Comparison of ENCODE assay signal across 10 cellular contexts in the genomic region with DNA sequence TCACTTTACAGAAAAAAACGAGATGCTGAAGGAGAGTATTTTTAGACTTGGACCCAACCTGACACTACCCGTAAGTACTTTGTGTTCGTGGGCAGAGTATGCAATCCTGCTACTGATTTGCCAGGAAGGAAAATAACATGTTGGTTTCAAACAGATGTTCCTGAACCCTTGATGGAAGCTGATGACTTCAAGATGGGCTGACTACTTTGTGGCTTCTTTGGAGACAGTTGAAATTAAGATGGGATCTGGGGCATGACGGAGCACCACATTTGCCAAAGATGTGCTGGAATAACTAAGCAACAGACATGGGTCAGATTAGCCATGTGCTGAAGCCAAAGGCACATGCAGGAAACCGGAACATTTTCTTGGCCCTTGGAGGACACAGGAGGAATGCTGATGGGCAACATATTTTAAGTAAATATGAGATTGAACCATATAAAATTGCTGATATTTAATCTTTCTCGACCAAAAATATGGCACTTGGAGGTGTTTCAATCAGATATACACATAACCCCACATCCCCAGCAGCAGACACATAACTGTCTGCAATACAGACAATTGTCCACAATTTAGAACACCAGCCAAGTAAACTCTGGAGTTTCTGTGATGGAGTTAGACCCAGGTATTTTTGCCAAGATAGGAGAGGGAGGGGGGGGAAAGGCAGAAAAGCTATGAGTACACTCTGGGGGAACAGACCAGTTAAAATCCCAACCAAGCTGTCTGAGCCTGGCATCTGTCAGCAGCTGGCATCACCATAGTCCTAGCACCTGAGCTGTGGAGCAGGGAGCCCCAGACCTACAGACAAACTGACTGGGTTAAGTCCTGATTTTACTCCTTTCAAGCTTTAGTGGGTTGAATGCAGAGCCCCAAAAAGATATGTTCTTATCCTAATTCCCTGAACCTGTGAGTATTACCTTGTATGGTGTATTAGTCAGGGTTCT.
DNase-seq lines count a peak whose midpoint lies in the region; ATAC-seq and TF ChIP-seq lines count a peak whose summit lies in the region.
"Had no signal": no experiment of that assay in that cellular context is flagged by ENCODE, and none has a peak within 500 bp of the region (broad histone marks: within the 10 kb centered on the region; RNA-seq: fewer than 3 reads in every experiment).

No MANE protein-coding gene starts in this region.

- peak overlapping the region; percentile 51 for H3K27ac ChIP-seq in GM23248
- peak overlapping the region; percentile 48 to 58 for H3K27ac ChIP-seq in tibial artery
- H3K27ac ChIP-seq: epithelial cell of prostate had no signal

- H2AFZ ChIP-seq in GM23248 = no peak overlapping the region

- H3K4me2 ChIP-seq in GM23248 (ENCODE audit: unreplicated experiment) = peak overlapping the region; percentile 58

- DNase-seq in GM23248 (peak; percentile 91), epidermal melanocyte (ENCODE audit: insufficient read length, low spot score) (peak; percentile 26), inferior parietal cortex (ENCODE audit: extremely low spot score) (peak; percentile 11), tibial artery (peak; percentile 76 to 84), mucosa of descending colon (no peak)
- DNase-seq in stimulated activated CD4-positive, alpha-beta T cell treated with anti-CD3 and anti-CD28 coated beads, Interleukin-4, amount 100 ng/mL, for 1 hour = no peak
- DNase-seq: activated T-cell treated with anti-CD3 and anti-CD28 coated beads, Interleukin-2, amount 50 U/mL, for 1 hour; nucleus accumbens had no signal

- 2% methylated on average over 6 of the region's 6 CpGs for WGBS in GM23248 (ENCODE audit: low coverage in 1 of 2, low lambda C conversion rate in 2 of 2, missing lambda C conversion rate in 2 of 2), 2 experiments

- H4K20me1 ChIP-seq in GM23248 (ENCODE audit: insufficient read depth) = no peaks in the 10 kb centered on the region

- H3F3A ChIP-seq in GM23248 (ENCODE audit: insufficient read depth) = peaks cover 20% of the 10 kb centered on the region

- H3K9ac ChIP-seq in GM23248 = no peak overlapping the region

- no peaks in the 10 kb centered on the region for H3K27me3 ChIP-seq in GM23248 (replicated peaks; ENCODE audit: insufficient read depth)
- H3K27me3 ChIP-seq in tibial artery = no peaks in the 10 kb centered on the region

- H3K4me1 ChIP-seq in GM23248 (ENCODE audit: insufficient read depth) (peaks cover 21% of the 10 kb centered on the region), tibial artery (peaks cover 0 to 24% (median 17%) of the 10 kb centered on the region in 4 donors), mucosa of descending colon (ENCODE audit: low read depth) (no peaks in the 10 kb centered on the region)

- H3K4me3 ChIP-seq in GM23248 = no peak overlapping the region
- H3K4me3 ChIP-seq in tibial artery = no peak overlapping the region
- H3K4me3 ChIP-seq in mucosa of descending colon = no peak overlapping the region

- TF ChIP-seq CTCF in tibial artery (IDR thresholded peaks at IDR 0.05) = no peak
- TF ChIP-seq CTCF in mucosa of descending colon (IDR thresholded peaks at IDR 0.05) = no peak

- in situ Hi-C loops in GM23248 (cut with MboI) = no loop called here

- H3K79me2 ChIP-seq in GM23248 (ENCODE audit: insufficient read depth) = no peaks in the 10 kb centered on the region

- H3K9me3 ChIP-seq in GM23248 (ENCODE audit: low read depth) (no peaks in the 10 kb centered on the region), tibial artery (no peaks in the 10 kb centered on the region), mucosa of descending colon (no peaks in the 10 kb centered on the region)

- intact Hi-C loops in tibial artery (cut with DNase I; ENCODE audit: low total_unique reads) (no loop called here), mucosa of descending colon (cut with DNase I, micrococcal nuclease) (no loop called here)

- H3K36me3 ChIP-seq in GM23248 (ENCODE audit: low read depth) (no peaks in the 10 kb centered on the region), tibial artery (no peaks in the 10 kb centered on the region), mucosa of descending colon (ENCODE audit: low read depth) (no peaks in the 10 kb centered on the region)

- no peaks in the 10 kb centered on the region for H3K9me2 ChIP-seq in GM23248 (ENCODE audit: insufficient read depth)

- ATAC-seq in mucosa of descending colon (no peak), GM21825 (IDR thresholded peaks at IDR 0.05; ENCODE audit: unreplicated experiment) (no peak)

Comparison
In these comparisons a context has a peak if more than half of its experiments do, and no peak if none do; other contexts are left out.
1. DNase-seq: peak in GM23248 (single experiment), epidermal melanocyte (single experiment), inferior parietal cortex (single experiment) and tibial artery (2 of 2); none in mucosa of descending colon (0 of 3) and stimulated activated CD4-positive, alpha-beta T cell treated with anti-CD3 and anti-CD28 coated beads, Interleukin-4, amount 100 ng/mL, for 1 hour (single experiment).